Comparison of ENCODE assay signal across 31 cellular contexts in the genomic region with DNA sequence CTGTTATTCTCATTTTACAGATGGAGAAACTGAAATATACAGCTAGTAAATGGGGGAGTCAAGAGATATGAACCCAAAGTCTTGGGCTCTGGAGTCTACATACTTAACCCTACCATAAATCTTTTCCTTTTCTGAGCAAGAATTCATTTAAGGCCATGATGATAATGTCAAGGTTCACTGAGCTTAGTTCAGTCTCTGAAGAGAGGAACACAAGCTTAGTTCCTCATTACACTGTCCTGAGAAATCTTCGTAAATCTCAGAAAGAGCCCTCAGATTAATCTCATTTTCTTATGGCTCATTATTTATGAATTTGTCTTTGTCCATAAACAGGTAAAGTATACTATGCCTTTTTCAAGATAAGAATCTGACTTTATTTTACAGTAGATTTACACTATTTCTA.
"Had no signal": no experiment of that assay in that cellular context is flagged by ENCODE, and none has a peak within 500 bp of the region (broad histone marks: within the 10 kb centered on the region; RNA-seq: fewer than 3 reads in every experiment).

No MANE protein-coding gene starts in this region.

- H3K27me3 ChIP-seq: neural progenitor cell, ovary, sigmoid colon, spleen, suprapubic skin, testis, tibial artery, transverse colon, upper lobe of right lung had no signal

- H3K36me3 Mint-ChIP-seq: natural killer cell; neural progenitor cell; stimulated activated memory B cell treated with anti-CD40 and anti-IgM and Interleukin-4, amounts not matched to agents 10 μg/mL and 1 μg/mL and 100 μg/mL, for 72 hours; type B pancreatic cell had no signal

- H3K36me3 ChIP-seq: neural progenitor cell, ovary, right lobe of liver, sigmoid colon, spleen, suprapubic skin, tibial artery, transverse colon, upper lobe of right lung, uterus had no signal

- H3K4me1 Mint-ChIP-seq: natural killer cell; nephron; neural progenitor cell; stimulated activated memory B cell treated with anti-CD40 and anti-IgM and Interleukin-4, amounts not matched to agents 10 μg/mL and 1 μg/mL and 100 μg/mL, for 72 hours; stimulated activated naive CD8-positive, alpha-beta T cell treated with anti-CD3 and anti-CD28 coated beads, Interleukin-15, amount 100 ng/mL, for 72 hours had no signal

- H3K4me2 ChIP-seq: neural progenitor cell, smooth muscle cell had no signal

- H3K27ac Mint-ChIP-seq: natural killer cell; nephron; neural progenitor cell; progenitor cell of endocrine pancreas; stimulated activated memory B cell treated with anti-CD40 and anti-IgM and Interleukin-4, amounts not matched to agents 10 μg/mL and 1 μg/mL and 100 μg/mL, for 72 hours; type B pancreatic cell had no signal

- H2AFZ ChIP-seq: neural progenitor cell, parathyroid adenoma had no signal

- H3K9me3 Mint-ChIP-seq: natural killer cell; neural progenitor cell; stimulated activated memory B cell treated with anti-CD40 and anti-IgM and Interleukin-4, amounts not matched to agents 10 μg/mL and 1 μg/mL and 100 μg/mL, for 72 hours had no signal

- ATAC-seq: natural killer cell; psoas muscle; right cardiac atrium; right lobe of liver; stimulated activated memory B cell treated with anti-CD40 and anti-IgM and Interleukin-4, amounts not matched to agents 10 μg/mL and 1 μg/mL and 100 μg/mL, for 72 hours; stimulated activated naive CD8-positive, alpha-beta T cell treated with anti-CD3 and anti-CD28 coated beads, Interleukin-15, amount 100 ng/mL, for 72 hours; stimulated activated naive CD8-positive, alpha-beta T cell treated with anti-CD3 and anti-CD28 coated beads, Interleukin-15, Interleukin-2, amounts not matched to agents 100 U/mL and 50 U/mL, for 24 hours; upper lobe of right lung had no signal

- H3K9ac ChIP-seq: neural progenitor cell, parathyroid adenoma had no signal

- H3K27ac ChIP-seq: neural progenitor cell, ovary, parathyroid adenoma, psoas muscle, right lobe of liver, sigmoid colon, spleen, suprapubic skin, testis, tibial artery, transverse colon, upper lobe of right lung, uterus had no signal

- H3K4me1 ChIP-seq: neural progenitor cell, parathyroid adenoma, right lobe of liver, sigmoid colon, spleen, suprapubic skin, testis, tibial artery, transverse colon, upper lobe of right lung, uterus had no signal

- H3K79me2 ChIP-seq: parathyroid adenoma had no signal

- H3K9me3 ChIP-seq: ovary, psoas muscle, right lobe of liver, sigmoid colon, spleen, suprapubic skin, testis, tibial artery, transverse colon, upper lobe of right lung, uterus had no signal

- H3K4me3 Mint-ChIP-seq: natural killer cell; nephron; neural progenitor cell; stimulated activated memory B cell treated with anti-CD40 and anti-IgM and Interleukin-4, amounts not matched to agents 10 μg/mL and 1 μg/mL and 100 μg/mL, for 72 hours; stimulated activated naive CD8-positive, alpha-beta T cell treated with anti-CD3 and anti-CD28 coated beads, Interleukin-15, amount 100 ng/mL, for 72 hours; type B pancreatic cell had no signal

- H3K4me3 ChIP-seq: neural progenitor cell, ovary, psoas muscle, right lobe of liver, sigmoid colon, smooth muscle cell, spleen, suprapubic skin, testis, tibial artery, transverse colon, upper lobe of right lung, uterus had no signal

- H3K27me3 Mint-ChIP-seq: progenitor cell of endocrine pancreas; stimulated activated memory B cell treated with anti-CD40 and anti-IgM and Interleukin-4, amounts not matched to agents 10 μg/mL and 1 μg/mL and 100 μg/mL, for 72 hours; stimulated activated naive CD8-positive, alpha-beta T cell treated with anti-CD3 and anti-CD28 coated beads, Interleukin-15, amount 100 ng/mL, for 72 hours; type B pancreatic cell had no signal

- DNase-seq: natural killer cell; occipital lobe; ovary; posterior cingulate gyrus; psoas muscle; right cardiac atrium; right lobe of liver; sigmoid colon; spleen; stimulated activated CD4-positive, alpha-beta T cell treated with anti-CD3 and anti-CD28 coated beads, Interleukin-12 subunit alpha, Interleukin-12 subunit beta, amount 100 ng/mL, for 4 hours; stimulated activated CD4-positive, alpha-beta T cell treated with anti-CD3 and anti-CD28 coated beads, Interleukin-1b, Interleukin-23, amount 100 ng/mL, for 48 hours; stimulated activated CD4-positive, alpha-beta T cell treated with anti-CD3 and anti-CD28 coated beads, Interleukin-4, amount 100 ng/mL, for 1 hour; stimulated activated CD4-positive, alpha-beta T cell treated with anti-CD3 and anti-CD28 coated beads, Interleukin-4, amount 100 ng/mL, for 4 hours; stimulated activated CD8-positive, alpha-beta memory T cell treated with anti-CD3 and anti-CD28 coated beads, Interleukin-4, amount 100 ng/mL, for 48 hours; stimulated activated naive CD4-positive, alpha-beta T cell; stimulated activated naive CD8-positive, alpha-beta T cell treated with anti-CD3 and anti-CD28 coated beads, Interleukin-15, amount 100 ng/mL, for 72 hours; stimulated activated naive CD8-positive, alpha-beta T cell treated with anti-CD3 and anti-CD28 coated beads, Interleukin-15, Interleukin-2, amounts not matched to agents 100 U/mL and 50 U/mL, for 24 hours; substantia nigra; testis; tibial artery; transverse colon; upper lobe of right lung; uterus had no signal
